ENCODE assay signal across 25 cellular contexts in genomic region chr1:205452906-205453305, GRCh38. TPM values are rescaled to one million over a fixed set of nuclear protein-coding genes. Genes with fewer than 3 reads are reported as not detected.
DNase-seq lines count a peak whose midpoint lies in the region; ATAC-seq and TF ChIP-seq lines count a peak whose summit lies in the region.
"Had no signal": no experiment of that assay in that cellular context is flagged by ENCODE, and none has a peak within 500 bp of the region (broad histone marks: within the 10 kb centered on the region; RNA-seq: fewer than 3 reads in every experiment).

No MANE protein-coding gene starts in this region.

- peaks cover 53% of the 10 kb centered on the region for H3K27me3 ChIP-seq in smooth muscle cell (ENCODE audit: low read depth)

- H3K9me3 Mint-ChIP-seq in nephron progenitor cell, result no peaks in the 10 kb centered on the region
- H3K9me3 Mint-ChIP-seq: CD4-positive, alpha-beta T cell had no signal

- no peaks in the 10 kb centered on the region for H3K36me3 ChIP-seq in HEK293 (ENCODE audit: control insufficient read depth in 2 of 2, insufficient read depth in 1 of 2, low read length in 2 of 2)
- H3K36me3 ChIP-seq in smooth muscle cell (ENCODE audit: low read depth), result no peaks in the 10 kb centered on the region
- H3K36me3 ChIP-seq: BLaER1 had no signal

- no peaks in the 10 kb centered on the region for H3K36me3 Mint-ChIP-seq in nephron progenitor cell (ENCODE audit: low read depth)

- H3F3A ChIP-seq in smooth muscle cell (ENCODE audit: low read depth), result no peaks in the 10 kb centered on the region

- CTCF ChIA-PET in HEK293 (lab: Yijun Ruan, JAX), result interaction anchor here (0.6 to 1.6 kb wide), 6 partner anchors 14 to 1154 kb away, joined by 3 to 5 read pairs (median 3); no protein-coding TSS in a partner anchor

- 72% methylated on average over 4 of the region's 4 CpGs for whole genome bisulfite sequencing in smooth muscle cell (ENCODE audit: low lambda C conversion rate)

- H3K27ac ChIP-seq in HEK293 (ENCODE audit: extremely low read depth, low read depth, low read length) (no peak overlapping the region), smooth muscle cell (ENCODE audit: low read depth) (no peak overlapping the region)
- H3K27ac ChIP-seq: BLaER1 had no signal

- DNase-seq in ecto neural progenitor cell (ENCODE audit: low spot score) (peak; percentile 33), nephron progenitor cell (no peak), putamen (ENCODE audit: low spot score) (no peak), smooth muscle cell (lab: John Stamatoyannopoulos, UW; ENCODE audit: unreplicated experiment) (no peak), T-helper 9 cell (no peak)
- DNase-seq: CD4-positive, alpha-beta T cell; GDM1; Kasumi-1; MV-4-11; NCI-H146; NCI-H2029; NCI-H446 treated with DMSO at 0.1 percent for 48 hours; NCI-H526 treated with DMSO at 0.1 percent for 48 hours; SIG-M5; SK-N-SH; SW 1271 had no signal

- ATAC-seq in GM18861 (IDR thresholded peaks at IDR 0.05; ENCODE audit: unreplicated experiment), result no peak
- ATAC-seq: GM12878, HCT116, HepG2 had no signal

- no peak overlapping the region for H3K4me3 ChIP-seq in HEK293 (ENCODE audit: low read depth, low read length)
- H3K4me3 ChIP-seq in smooth muscle cell, result no peak overlapping the region
- H3K4me3 ChIP-seq: BLaER1, GM12878 had no signal

- H3K4me1 ChIP-seq in HEK293 (ENCODE audit: control insufficient read depth, insufficient read depth, low read length) (no peaks in the 10 kb centered on the region; the same call in 1 of the 2 replicates), smooth muscle cell (ENCODE audit: low read depth) (peaks cover 58% of the 10 kb centered on the region)

- TF ChIP-seq CTCF in HEK293 (tag by site-specific recombination; IDR thresholded peaks at IDR 0.05) (no peak), nephron progenitor cell (IDR thresholded peaks at IDR 0.05) (no peak), smooth muscle cell (IDR thresholded peaks at IDR 0.05; ENCODE audit: borderline replicate concordance, insufficient read depth, poor library complexity, severe bottlenecking) (no peak)

- POLR2A ChIA-PET in HEK293 (lab: Yijun Ruan, JAX), result no interaction called here

- H3K27me3 Mint-ChIP-seq in nephron progenitor cell (ENCODE audit: low read depth, poor library complexity), result peaks cover 34% of the 10 kb centered on the region

- peaks cover 77% of the 10 kb centered on the region for H3K4me1 Mint-ChIP-seq in nephron progenitor cell

- H3K79me2 ChIP-seq in smooth muscle cell (ENCODE audit: low read depth), result peaks cover 13% of the 10 kb centered on the region

- no peak overlapping the region for H3K9ac ChIP-seq in smooth muscle cell (ENCODE audit: low read depth)
- H3K9ac ChIP-seq: BLaER1, SK-N-SH had no signal

- H4K20me1 ChIP-seq in smooth muscle cell (ENCODE audit: low read depth), result no peaks in the 10 kb centered on the region

- H3K27ac Mint-ChIP-seq in nephron progenitor cell, result no peak overlapping the region
- H3K27ac Mint-ChIP-seq: CD4-positive, alpha-beta T cell had no signal

- peak overlapping the region; percentile 63 for H3K4me3 Mint-ChIP-seq in nephron progenitor cell
- H3K4me3 Mint-ChIP-seq: CD4-positive, alpha-beta T cell had no signal

- H3K9me3 ChIP-seq in HEK293 (ENCODE audit: control insufficient read depth, insufficient read depth, low read depth, low read length) (no peaks in the 10 kb centered on the region), smooth muscle cell (replicated peaks; ENCODE audit: low read depth) (no peaks in the 10 kb centered on the region)
- H3K9me3 ChIP-seq: BLaER1, SK-N-SH had no signal

- H3K4me2 ChIP-seq in smooth muscle cell, result no peak overlapping the region
- H3K4me2 ChIP-seq: BLaER1, SK-N-SH had no signal

- H2AFZ ChIP-seq in smooth muscle cell (ENCODE audit: low read depth), result no peak overlapping the region

TF ChIP-seq in HEK293, 187 proteins besides CTCF, POLR2A, EP300 and RAD21:
- TF ChIP-seq PBX3 (CRISPR knock-in tag; IDR thresholded peaks at IDR 0.05) (no peak), SALL2 (tag by site-specific recombination; IDR thresholded peaks at IDR 0.05; ENCODE audit: borderline replicate concordance) (no peak), TSHZ1 (tag by site-specific recombination; IDR thresholded peaks at IDR 0.05; ENCODE audit: borderline replicate concordance) (no peak), ZNF830 (tag by site-specific recombination; IDR thresholded peaks at IDR 0.05; ENCODE audit: low read depth) (no peak), EGR2 (tag by site-specific recombination; IDR thresholded peaks at IDR 0.05; ENCODE audit: low read depth) (peak; percentile 75), ZNF670 (tag by site-specific recombination; IDR thresholded peaks at IDR 0.05; ENCODE audit: low read depth) (no peak), KLF1 (tag by site-specific recombination; IDR thresholded peaks at IDR 0.05) (no peak), ZFHX2 (tag by site-specific recombination; conservative IDR thresholded peaks at IDR 0.05) (peak; percentile 75), ZNF747 (tag by site-specific recombination; IDR thresholded peaks at IDR 0.05) (no peak), SCRT1 (tag by site-specific recombination; IDR thresholded peaks at IDR 0.05; ENCODE audit: borderline replicate concordance) (no peak), ZNF184 (tag by site-specific recombination; IDR thresholded peaks at IDR 0.05) (no peak), HOXC10 (CRISPR knock-in tag; IDR thresholded peaks at IDR 0.05) (no peak), ZNF157 (tag by site-specific recombination; IDR thresholded peaks at IDR 0.05) (no peak), ZNF248 (tag by site-specific recombination; IDR thresholded peaks at IDR 0.05) (no peak)
TF ChIP-seq in HEK293: peak in this region for 2.

RNA-seq across cellular contexts. Expression of gene BLACAT1, which starts 2.9 kb away (rescaled TPM):
- total RNA-seq in smooth muscle cell, result 1.3 and 3.9 TPM in 2 replicates
- polyA plus RNA-seq in smooth muscle cell, result 0.72 and 2.8 TPM in 2 replicates
- total RNA-seq: CD4-positive, alpha-beta T cell had no signal
- polyA plus RNA-seq: SK-N-SH had no signal

RNA-seq across cellular contexts. Expression of gene LEMD1, which starts 31.1 kb away (rescaled TPM):
- 1.3 and 5.8 TPM in 2 replicates for total RNA-seq in smooth muscle cell
- 8.0 and 15.0 TPM in 2 replicates for polyA plus RNA-seq in smooth muscle cell
- total RNA-seq: CD4-positive, alpha-beta T cell; GM12878; HT1080; M059J had no signal
- polyA plus RNA-seq: AG04450, SK-N-SH had no signal

RNA-seq across cellular contexts. Expression of gene CDK18, which starts 51.6 kb away (rescaled TPM):
- total RNA-seq in smooth muscle cell, result 3.5 and 6.1 TPM in 2 replicates
- 6.1 and 10.0 TPM in 2 replicates for polyA plus RNA-seq in smooth muscle cell
